In genomic region chr6:50270427-50270826, GRCh38 we compare ENCODE assay signal across 19 cellular contexts.
DNase-seq lines count a peak whose midpoint lies in the region; ATAC-seq, FAIRE-seq and TF ChIP-seq lines count a peak whose summit lies in the region.
"Had no signal": no experiment of that assay in that cellular context is flagged by ENCODE, and none has a peak within 500 bp of the region (broad histone marks: within the 10 kb centered on the region; RNA-seq: fewer than 3 reads in every experiment).

No MANE protein-coding gene starts in this region.

- TF ChIP-seq CTCF in SK-N-SH (IDR thresholded peaks at IDR 0.05) = no peak
- TF ChIP-seq CTCF in astrocyte (IDR thresholded peaks at IDR 0.05; ENCODE audit: insufficient read depth, low read depth, low read length) = no peak

- H2AFZ ChIP-seq in SK-N-SH (ENCODE audit: low read depth) = no peak overlapping the region
- H2AFZ ChIP-seq in astrocyte (ENCODE audit: low read depth, low read length) = no peak overlapping the region
- H2AFZ ChIP-seq: GM23248 had no signal

- H3K79me2 ChIP-seq in SK-N-SH (ENCODE audit: insufficient read depth) = no peaks in the 10 kb centered on the region
- no peaks in the 10 kb centered on the region for H3K79me2 ChIP-seq in astrocyte (ENCODE audit: insufficient read depth, low read length)

- no peaks in the 10 kb centered on the region for H3K9me3 ChIP-seq in SK-N-SH
- peaks cover 2% of the 10 kb centered on the region for H3K9me3 ChIP-seq in astrocyte (ENCODE audit: insufficient read depth, low read depth, low read length)
- H3K9me3 ChIP-seq in effector memory CD4-positive, alpha-beta T cell (ENCODE audit: control insufficient read depth, low read length) = no peaks in the 10 kb centered on the region

- DNase-seq in SK-N-SH = peak; percentile 5
- peak; percentile 68 for DNase-seq in NCI-H69 (lab: John Stamatoyannopoulos, UW)
- DNase-seq in astrocyte (ENCODE audit: low read depth) = no peak
- peak; percentile 20 for DNase-seq in urothelium cell line (ENCODE audit: low spot score)
- no peak for DNase-seq in GM19240 (ENCODE audit: insufficient read length, low spot score)
- DNase-seq in effector memory CD4-positive, alpha-beta T cell = no peak
- DNase-seq: 8988T; C1 segment of cervical spinal cord; DMS79; GM23248; KBM-7; NCI-H146; NCI-H2081 treated with DMSO at 0.1 percent for 48 hours; NK-92 treated with Interleukin-12 subunit alpha and Interleukin-12 subunit beta, amount 100 ng/mL, for 24 hours had no signal

- H3K27ac Mint-ChIP-seq in astrocyte (ENCODE audit: unreplicated experiment) = peak overlapping the region; percentile 91

- no peak for TF ChIP-seq RAD21 in SK-N-SH (IDR thresholded peaks at IDR 0.05; ENCODE audit: low read length)

- peaks cover 11% of the 10 kb centered on the region for H3K4me1 Mint-ChIP-seq in astrocyte (ENCODE audit: low read depth, unreplicated experiment)

- POLR2A ChIA-PET in SK-N-SH (lab: Yijun Ruan, JAX) = no interaction called here

- H3K9me2 ChIP-seq in SK-N-SH = no peaks in the 10 kb centered on the region

- H3K4me3 ChIP-seq in SK-N-SH (ENCODE audit: low read depth in 2 of 2, low read length in 1 of 2) (no peak overlapping the region), astrocyte (ENCODE audit: insufficient read depth, low read depth, low read length) (no peak overlapping the region)
- no peak overlapping the region for H3K4me3 ChIP-seq in effector memory CD4-positive, alpha-beta T cell (ENCODE audit: insufficient read depth, low read depth, low read length, poor library complexity, severe bottlenecking)
- H3K4me3 ChIP-seq: GM23248 had no signal

- H3K9ac ChIP-seq in SK-N-SH = no peak overlapping the region
- H3K9ac ChIP-seq in astrocyte (ENCODE audit: low read length) = no peak overlapping the region
- H3K9ac ChIP-seq: GM23248 had no signal

- WGBS in SK-N-SH (ENCODE audit: low lambda C conversion rate) = 0% methylated on average over 1 of the region's 1 CpG

- no peaks in the 10 kb centered on the region for H4K20me1 ChIP-seq in SK-N-SH (ENCODE audit: insufficient read depth)
- H4K20me1 ChIP-seq in astrocyte (ENCODE audit: insufficient read depth, low read length) = no peaks in the 10 kb centered on the region

- H3K27me3 Mint-ChIP-seq in astrocyte (ENCODE audit: low read depth, unreplicated experiment) = no peaks in the 10 kb centered on the region

- H3K27me3 ChIP-seq in SK-N-SH (ENCODE audit: insufficient read depth) (no peaks in the 10 kb centered on the region), astrocyte (ENCODE audit: insufficient read depth, low read length) (no peaks in the 10 kb centered on the region)
- H3K27me3 ChIP-seq in effector memory CD4-positive, alpha-beta T cell (replicated peaks; ENCODE audit: control insufficient read depth, insufficient read depth, low read length, poor library complexity, severe bottlenecking) = no peaks in the 10 kb centered on the region

- no peaks in the 10 kb centered on the region for H3K36me3 Mint-ChIP-seq in astrocyte (ENCODE audit: low read depth, unreplicated experiment)

- FAIRE-seq in astrocyte (lab: Jason Lieb, UNC) = no peak
- no peak for FAIRE-seq in urothelium cell line (lab: Jason Lieb, UNC)
- FAIRE-seq: G401.6, GM12891 had no signal

- H3K4me3 Mint-ChIP-seq in astrocyte (ENCODE audit: unreplicated experiment) = no peak overlapping the region

- TF ChIP-seq EP300 in SK-N-SH (IDR thresholded peaks at IDR 0.05; ENCODE audit: borderline replicate concordance in 1 of 2, low read depth in 1 of 2, low read length in 1 of 2) = no peak

- H3K4me1 ChIP-seq in SK-N-SH (ENCODE audit: control insufficient read depth in 1 of 2, insufficient read depth in 2 of 2, low read depth in 1 of 2, low read length in 1 of 2) (no peaks in the 10 kb centered on the region; a peak in 1 of 4 replicates), astrocyte (ENCODE audit: insufficient read depth, low read length) (no peaks in the 10 kb centered on the region)
- no peaks in the 10 kb centered on the region for H3K4me1 ChIP-seq in effector memory CD4-positive, alpha-beta T cell (ENCODE audit: control insufficient read depth, insufficient read depth, low read length, poor library complexity, severe bottlenecking)

- H3K27ac ChIP-seq in SK-N-SH (ENCODE audit: low read depth in 2 of 2, low read length in 1 of 2) (no peak overlapping the region), astrocyte (ENCODE audit: low read depth, low read length) (no peak overlapping the region)
- H3K27ac ChIP-seq in effector memory CD4-positive, alpha-beta T cell (ENCODE audit: insufficient read depth, low read length, poor library complexity, severe bottlenecking) = no peak overlapping the region
- H3K27ac ChIP-seq: GM23248, HL-60 had no signal

- no peaks in the 10 kb centered on the region for H3K9me3 Mint-ChIP-seq in astrocyte (ENCODE audit: unreplicated experiment)

- H3K36me3 ChIP-seq in SK-N-SH (replicated peaks in 1 of 2; ENCODE audit: control insufficient read depth in 1 of 2, insufficient read depth in 2 of 2, low read length in 1 of 2) = no peaks in the 10 kb centered on the region
- no peaks in the 10 kb centered on the region for H3K36me3 ChIP-seq in astrocyte (ENCODE audit: insufficient read depth, low read length)
- H3K36me3 ChIP-seq in effector memory CD4-positive, alpha-beta T cell (ENCODE audit: control insufficient read depth, insufficient read depth, low read length) = no peaks in the 10 kb centered on the region

- no peak for ATAC-seq in SK-N-SH treated with all-trans-retinoic acid at 6 μM for 48 hours
- ATAC-seq in HG03280 (IDR thresholded peaks at IDR 0.05; ENCODE audit: unreplicated experiment) = no peak

- H3K4me2 ChIP-seq in SK-N-SH = no peak overlapping the region
- no peak overlapping the region for H3K4me2 ChIP-seq in astrocyte (ENCODE audit: low read length)

- H3F3A ChIP-seq in SK-N-SH (replicated peaks; ENCODE audit: insufficient read depth) = no peaks in the 10 kb centered on the region

- CTCF ChIA-PET in SK-N-SH (lab: Yijun Ruan, JAX) = no interaction called here

TF ChIP-seq in SK-N-SH, 30 proteins besides CTCF, POLR2A, EP300 and RAD21 (continues in another document):
- TF ChIP-seq RFX5 (IDR thresholded peaks at IDR 0.05; ENCODE audit: low read length) (no peak), IRF3 (IDR thresholded peaks at IDR 0.05; ENCODE audit: low read depth, low read length) (no peak), YY1 (IDR thresholded peaks at IDR 0.05; ENCODE audit: low read depth) (no peak), SIN3A (IDR thresholded peaks at IDR 0.05; ENCODE audit: borderline replicate concordance, low read depth, low read length) (no peak), RCOR1 (IDR thresholded peaks at IDR 0.05; ENCODE audit: low read length) (no peak), FOSL2 (IDR thresholded peaks at IDR 0.05; ENCODE audit: borderline replicate concordance, low read depth) (no peak), PBX3 (IDR thresholded peaks at IDR 0.05) (no peak), POLR2AphosphoS5 (IDR thresholded peaks at IDR 0.05; ENCODE audit: low read depth, low read length) (no peak), SMC3 (IDR thresholded peaks at IDR 0.05; ENCODE audit: low read depth, low read length) (no peak)

TF ChIP-seq in SK-N-SH treated with all-trans-retinoic acid at 6 μM for 48 hours, 23 proteins besides CTCF, POLR2A, EP300 and RAD21 (continues in another document):
- no peak for TF ChIP-seq TCF4 (CRISPR knock-in tag; IDR thresholded peaks at IDR 0.05; ENCODE audit: borderline replicate concordance)
- no peak for TF ChIP-seq CSRNP3 (CRISPR knock-in tag; IDR thresholded peaks at IDR 0.05)
- no peak for TF ChIP-seq ESRRG (CRISPR knock-in tag; IDR thresholded peaks at IDR 0.05)
- no peak for TF ChIP-seq BACH2 (CRISPR knock-in tag; IDR thresholded peaks at IDR 0.05; ENCODE audit: borderline replicate concordance)
- no peak for TF ChIP-seq ZFP30 (CRISPR knock-in tag; IDR thresholded peaks at IDR 0.05)
- TF ChIP-seq TSHZ2 (CRISPR knock-in tag; IDR thresholded peaks at IDR 0.05) = no peak
- no peak for TF ChIP-seq ZNF565 (CRISPR knock-in tag; conservative IDR thresholded peaks at IDR 0.05; ENCODE audit: low read depth)
- TF ChIP-seq ISL1 (CRISPR knock-in tag; IDR thresholded peaks at IDR 0.05) = no peak
- no peak for TF ChIP-seq SNAI2 (CRISPR knock-in tag; IDR thresholded peaks at IDR 0.05)
- no peak for TF ChIP-seq ZFP3 (CRISPR knock-in tag; IDR thresholded peaks at IDR 0.05)
- no peak for TF ChIP-seq RARB (CRISPR knock-in tag; IDR thresholded peaks at IDR 0.05)
- TF ChIP-seq ZNF70 (CRISPR knock-in tag; IDR thresholded peaks at IDR 0.05) = no peak

Comparison
In these comparisons a context has a peak if more than half of its experiments do, and no peak if none do; other contexts are left out.
1. DNase-seq: peak in SK-N-SH (single experiment), NCI-H69 (single experiment) and urothelium cell line (single experiment); none in astrocyte (single experiment), GM19240 (single experiment) and effector memory CD4-positive, alpha-beta T cell (0 of 3).